In genomic region chr3:12868039-12869024, GRCh38 we compare ENCODE assay signal across 8 cellular contexts.
DNase-seq lines count a peak whose midpoint lies in the region; ATAC-seq and TF ChIP-seq lines count a peak whose summit lies in the region.

No MANE protein-coding gene starts in this region.

- no peaks in the 10 kb centered on the region for H3K36me3 ChIP-seq in WERI-Rb-1

- no peaks in the 10 kb centered on the region for H3K27me3 ChIP-seq in WERI-Rb-1 (ENCODE audit: insufficient read depth, low read depth, severe bottlenecking)

- DNase-seq in activated gamma-delta T cell treated with Interleukin-2 at 50 U/mL for 16 hours: peak; percentile 54
- no peak for DNase-seq in activated gamma-delta T cell (lab: John Stamatoyannopoulos, UW)
- peak; percentile 69 for DNase-seq in NCI-H2196 (lab: John Stamatoyannopoulos, UW; ENCODE audit: unreplicated experiment)
- DNase-seq in WERI-Rb-1: peak; percentile 81
- peak; percentile 37 for DNase-seq in central memory CD4-positive, alpha-beta T cell
- peak; percentile 92 for DNase-seq in inferior parietal cortex (ENCODE audit: extremely low spot score)
- DNase-seq in stimulated activated CD4-positive, alpha-beta T cell treated with anti-CD3 and anti-CD28 coated beads, Interleukin-12 subunit alpha, Interleukin-12 subunit beta, amount 100 ng/mL, for 4 hours: peak; percentile 53

- peak; percentile 53 for ATAC-seq in HG03039 (IDR thresholded peaks at IDR 0.05; ENCODE audit: unreplicated experiment)

- peaks cover 9% of the 10 kb centered on the region for H3K9me3 ChIP-seq in WERI-Rb-1 (ENCODE audit: severe bottlenecking)

- H3K27ac ChIP-seq in WERI-Rb-1: no peak overlapping the region

- TF ChIP-seq CTCF in WERI-Rb-1 (IDR thresholded peaks at IDR 0.05; ENCODE audit: low read depth, low read length): peak; percentile 93

- no peak overlapping the region for H3K4me3 ChIP-seq in WERI-Rb-1 (ENCODE audit: low read depth, low read length)
